29 cellular contexts compared by ENCODE assay signal in genomic region chr5:73286891-73287290, GRCh38.
"Had no signal": no experiment of that assay in that cellular context is flagged by ENCODE, and none has a peak within 500 bp of the region (broad histone marks: within the 10 kb centered on the region; RNA-seq: fewer than 3 reads in every experiment).

No MANE protein-coding gene starts in this region.

- H3K4me3 ChIP-seq: Peyer's patch had no signal

- H3K27me3 ChIP-seq: Peyer's patch had no signal

- H3K9me3 ChIP-seq: Peyer's patch had no signal

- H3K36me3 ChIP-seq: Peyer's patch, WERI-Rb-1 had no signal

- DNase-seq: activated CD4-positive, alpha-beta memory T cell treated with anti-CD3 and anti-CD28 coated beads, Interleukin-2, amount 10 ng/mL, durations not matched to agents 7 days and 5 days; activated CD4-positive, alpha-beta T cell treated with anti-CD3 and anti-CD28 coated beads for 1 hour; activated CD4-positive, alpha-beta T cell treated with anti-CD3 and anti-CD28 coated beads for 48 hours; activated CD4-positive, CD25-positive, alpha-beta regulatory T cell; activated CD8-positive, alpha-beta memory T cell treated with anti-CD3 and anti-CD28 coated beads for 24 hours; activated CD8-positive, alpha-beta memory T cell treated with anti-CD3 and anti-CD28 coated beads, Interleukin-2, amount 10 ng/mL, durations not matched to agents 7 days and 5 days; activated CD8-positive, alpha-beta memory T cell treated with anti-CD3 and anti-CD28 coated beads, Interleukin-2, amount 50 U/mL, for 48 hours; activated effector memory CD4-positive, alpha-beta T cell treated with Interleukin-2 at 50 U/mL for 16 hours; activated naive CD4-positive, alpha-beta T cell treated with anti-CD3 and anti-CD28 coated beads, Interleukin-2, amount 50 U/mL, for 16 hours; activated naive CD8-positive, alpha-beta T cell treated with anti-CD3 and anti-CD28 coated beads for 36 hours; activated T-cell treated with anti-CD3 and anti-CD28 coated beads, Interleukin-2, amount 50 U/mL, for 48 hours; amniotic stem cell; aorta; cerebellar nuclear complex; NCI-H1105; NCI-H1417 treated with DMSO at 0.1 percent for 48 hours; NCI-H187 treated with DMSO at 0.1 percent for 48 hours; NCI-H2081; NCI-H226; NCI-H446 treated with DMSO at 0.1 percent for 48 hours; NCI-H524; NCI-H69; NK-92 treated with Interleukin-12 subunit alpha and Interleukin-12 subunit beta, amount 100 ng/mL, for 24 hours; PC-3; Peyer's patch; RPMI8226; SIG-M5; T1000; WERI-Rb-1 had no signal

- H3K27ac ChIP-seq: Peyer's patch, WERI-Rb-1 had no signal
